Comparison of ENCODE assay signal across 8 cellular contexts in genomic region chr19:11293468-11294389, GRCh38. TPM values are rescaled to one million over a fixed set of nuclear protein-coding genes. Genes with fewer than 3 reads are reported as not detected.
DNase-seq lines count a peak whose midpoint lies in the region; ATAC-seq and TF ChIP-seq lines count a peak whose summit lies in the region.

No MANE protein-coding gene starts in this region.

- peak; percentile 95 to 98 for ATAC-seq in natural killer cell treated with Interleukin-12 subunit alpha and Interleukin-12 subunit beta and Interleukin-15 and Interleukin-18, amount 100 ng/mL, for 72 hours
- ATAC-seq in stimulated activated naive B cell treated with anti-CD40 and anti-IgM and Interleukin-4, amounts not matched to agents 10 μg/mL and 1 μg/mL and 100 μg/mL, for 72 hours (replicated peaks) = peak; percentile 99
- no peak for ATAC-seq in HG03045 (IDR thresholded peaks at IDR 0.05; ENCODE audit: unreplicated experiment)

- peaks cover 6 to 12% of the 10 kb centered on the region in 2 donors for H3K27me3 Mint-ChIP-seq in natural killer cell treated with Interleukin-12 subunit alpha and Interleukin-12 subunit beta and Interleukin-15 and Interleukin-18, amount 100 ng/mL, for 72 hours
- H3K27me3 Mint-ChIP-seq in stimulated activated naive B cell treated with anti-CD40 and anti-IgM and Interleukin-4, amounts not matched to agents 10 μg/mL and 1 μg/mL and 100 μg/mL, for 72 hours = peaks cover 9 to 29% of the 10 kb centered on the region in 2 donors

- H3K4me1 Mint-ChIP-seq in natural killer cell treated with Interleukin-12 subunit alpha and Interleukin-12 subunit beta and Interleukin-15 and Interleukin-18, amount 100 ng/mL, for 72 hours (ENCODE audit: low read depth in 2 of 2) = peaks cover 7 to 11% of the 10 kb centered on the region in 2 donors
- H3K4me1 Mint-ChIP-seq in stimulated activated naive B cell treated with anti-CD40 and anti-IgM and Interleukin-4, amounts not matched to agents 10 μg/mL and 1 μg/mL and 100 μg/mL, for 72 hours = peaks cover 1 to 5% of the 10 kb centered on the region in 2 donors

- no peaks in the 10 kb centered on the region for H3K36me3 Mint-ChIP-seq in natural killer cell treated with Interleukin-12 subunit alpha and Interleukin-12 subunit beta and Interleukin-15 and Interleukin-18, amount 100 ng/mL, for 72 hours
- H3K36me3 Mint-ChIP-seq in stimulated activated naive B cell treated with anti-CD40 and anti-IgM and Interleukin-4, amounts not matched to agents 10 μg/mL and 1 μg/mL and 100 μg/mL, for 72 hours = no peaks in the 10 kb centered on the region

- no peaks in the 10 kb centered on the region for H3K9me3 Mint-ChIP-seq in natural killer cell treated with Interleukin-12 subunit alpha and Interleukin-12 subunit beta and Interleukin-15 and Interleukin-18, amount 100 ng/mL, for 72 hours
- no peaks in the 10 kb centered on the region for H3K9me3 Mint-ChIP-seq in stimulated activated naive B cell treated with anti-CD40 and anti-IgM and Interleukin-4, amounts not matched to agents 10 μg/mL and 1 μg/mL and 100 μg/mL, for 72 hours

- peak overlapping the region; percentile 58 for H3K4me3 Mint-ChIP-seq in natural killer cell treated with Interleukin-12 subunit alpha and Interleukin-12 subunit beta and Interleukin-15 and Interleukin-18, amount 100 ng/mL, for 72 hours
- peak overlapping the region; percentile 59 to 62 for H3K4me3 Mint-ChIP-seq in stimulated activated naive B cell treated with anti-CD40 and anti-IgM and Interleukin-4, amounts not matched to agents 10 μg/mL and 1 μg/mL and 100 μg/mL, for 72 hours

- peak; percentile 96 for TF ChIP-seq CTCF in GM12864 (IDR thresholded peaks at IDR 0.05; ENCODE audit: low read depth, low read length, missing control alignments)
- TF ChIP-seq CTCF in LNCAP (IDR thresholded peaks at IDR 0.05) = peak; percentile 97

- DNase-seq in GM12864 (ENCODE audit: low read depth) = peak; percentile 13
- peak; percentile 91 for DNase-seq in RPMI7951 (ENCODE audit: low read depth)
- DNase-seq in activated T-helper 1 cell treated with anti-CD3 and anti-CD28 coated beads, Interleukin-2, amount 50 U/mL, for 16 hours (ENCODE audit: low read depth in 1 of 2, low spot score in 1 of 2) = peak; percentile 55 to 63
- peak; percentile 91 for DNase-seq in fibroblast of peridontal ligament (ENCODE audit: extremely low read depth)
- DNase-seq in natural killer cell treated with Interleukin-12 subunit alpha and Interleukin-12 subunit beta and Interleukin-15 and Interleukin-18, amount 100 ng/mL, for 72 hours (ENCODE audit: low spot score) = peak; percentile 88
- peak; percentile 82 for DNase-seq in stimulated activated naive B cell treated with anti-CD40 and anti-IgM and Interleukin-4, amounts not matched to agents 10 μg/mL and 1 μg/mL and 100 μg/mL, for 72 hours

- H3K27ac Mint-ChIP-seq in natural killer cell treated with Interleukin-12 subunit alpha and Interleukin-12 subunit beta and Interleukin-15 and Interleukin-18, amount 100 ng/mL, for 72 hours = no peak overlapping the region
- H3K27ac Mint-ChIP-seq in stimulated activated naive B cell treated with anti-CD40 and anti-IgM and Interleukin-4, amounts not matched to agents 10 μg/mL and 1 μg/mL and 100 μg/mL, for 72 hours = no peak overlapping the region

- H3K4me3 ChIP-seq in GM12864 (ENCODE audit: low read depth, low read length) = no peak overlapping the region

RNA-seq across cellular contexts. Expression of gene TSPAN16, which starts 2.2 kb away (rescaled TPM):
- total RNA-seq in RPMI7951 (2014; rRNA removed; shearing (Covaris generic)) = not detected in 2 replicates
- not detected for total RNA-seq in natural killer cell treated with Interleukin-12 subunit alpha and Interleukin-12 subunit beta and Interleukin-15 and Interleukin-18, amount 100 ng/mL, for 72 hours

RNA-seq across cellular contexts. Expression of gene DOCK6, which starts 31.4 kb away (rescaled TPM):
- total RNA-seq in RPMI7951 (2014; rRNA removed; shearing (Covaris generic)) = 2.5 and 3.2 TPM in 2 replicates
- total RNA-seq in natural killer cell treated with Interleukin-12 subunit alpha and Interleukin-12 subunit beta and Interleukin-15 and Interleukin-18, amount 100 ng/mL, for 72 hours = 1 to 10 TPM; 1.7 to 2.6 TPM

RNA-seq across cellular contexts. Expression of gene RAB3D, which starts 45.7 kb away (rescaled TPM):
- 6.2 and 7.5 TPM in 2 replicates for total RNA-seq in RPMI7951 (2014; rRNA removed; shearing (Covaris generic))
- 10 to 100 TPM; 17.5 to 33.4 TPM for total RNA-seq in natural killer cell treated with Interleukin-12 subunit alpha and Interleukin-12 subunit beta and Interleukin-15 and Interleukin-18, amount 100 ng/mL, for 72 hours

RNA-seq across cellular contexts. Expression of gene TMEM205, which starts 52.3 kb away (rescaled TPM):
- 211 and 255 TPM in 2 replicates for total RNA-seq in RPMI7951 (2014; rRNA removed; shearing (Covaris generic))
- total RNA-seq in natural killer cell treated with Interleukin-12 subunit alpha and Interleukin-12 subunit beta and Interleukin-15 and Interleukin-18, amount 100 ng/mL, for 72 hours = 10 to 100 TPM; 35.8 to 54.3 TPM

RNA-seq across cellular contexts. Expression of gene CCDC159, which starts 52.6 kb away (rescaled TPM):
- 4.3 and 4.8 TPM in 2 replicates for total RNA-seq in RPMI7951 (2014; rRNA removed; shearing (Covaris generic))
- 10 to 100 TPM; 26.5 to 37.8 TPM for total RNA-seq in natural killer cell treated with Interleukin-12 subunit alpha and Interleukin-12 subunit beta and Interleukin-15 and Interleukin-18, amount 100 ng/mL, for 72 hours

Comparison
In these comparisons a context has a peak if more than half of its experiments do, and no peak if none do; other contexts are left out.
1. DNase-seq: peak in every context shown above with its lines; median percentile 91 in RPMI7951; 91 in fibroblast of peridontal ligament; 88 in natural killer cell treated with Interleukin-12 subunit alpha and Interleukin-12 subunit beta and Interleukin-15 and Interleukin-18, amount 100 ng/mL, for 72 hours; 82 in stimulated activated naive B cell treated with anti-CD40 and anti-IgM and Interleukin-4, amounts not matched to agents 10 μg/mL and 1 μg/mL and 100 μg/mL, for 72 hours; 59 in activated T-helper 1 cell treated with anti-CD3 and anti-CD28 coated beads, Interleukin-2, amount 50 U/mL, for 16 hours; 13 in GM12864.